12 cellular contexts compared by ENCODE assay signal in genomic region chr9:21060919-21061561, GRCh38. TPM values are rescaled to one million over a fixed set of nuclear protein-coding genes. Genes with fewer than 3 reads are reported as not detected.
DNase-seq lines count a peak whose midpoint lies in the region; ATAC-seq and TF ChIP-seq lines count a peak whose summit lies in the region.
"Had no signal": no experiment of that assay in that cellular context is flagged by ENCODE, and none has a peak within 500 bp of the region (broad histone marks: within the 10 kb centered on the region; RNA-seq: fewer than 3 reads in every experiment).

No MANE protein-coding gene starts in this region.

- no peaks in the 10 kb centered on the region for H3K4me1 ChIP-seq in testis

- H3K36me3 ChIP-seq in testis (ENCODE audit: low read depth, missing control alignments): no peaks in the 10 kb centered on the region

- H3K27ac Mint-ChIP-seq in activated CD4-positive, alpha-beta T cell treated with anti-CD3 and anti-CD28 coated beads, Interleukin-2, amount 10 ng/mL, durations not matched to agents 7 days and 5 days: peak overlapping the region; percentile 19
- peak overlapping the region; percentile 64 for H3K27ac Mint-ChIP-seq in stimulated activated naive CD8-positive, alpha-beta T cell treated with anti-CD3 and anti-CD28 coated beads, Interleukin-15, Interleukin-2, amounts not matched to agents 100 ng/mL and 50 ng/mL, for 24 hours
- H3K27ac Mint-ChIP-seq: mesothelial cell of epicardium had no signal

- CTCF ChIA-PET in activated CD4-positive, alpha-beta T cell treated with anti-CD3 and anti-CD28 coated beads, Interleukin-2, amount 10 ng/mL, durations not matched to agents 7 days and 5 days (lab: Charles Lee): interaction anchor here (0.7 to 1.1 kb wide), 3 partner anchors 17 to 27 kb away, joined by 3 to 4 read pairs (median 4); partner anchors contain the start of gene IFNB1

- TF ChIP-seq CTCF in astrocyte of the spinal cord (IDR thresholded peaks at IDR 0.05; ENCODE audit: low read depth, low read length): no peak
- TF ChIP-seq CTCF in testis (IDR thresholded peaks at IDR 0.05): no peak

- H3K27me3 ChIP-seq in testis: no peaks in the 10 kb centered on the region

- TF ChIP-seq POLR2A in testis (IDR thresholded peaks at IDR 0.05): no peak

- no peaks in the 10 kb centered on the region for H3K36me3 Mint-ChIP-seq in activated CD4-positive, alpha-beta T cell treated with anti-CD3 and anti-CD28 coated beads, Interleukin-2, amount 10 ng/mL, durations not matched to agents 7 days and 5 days (ENCODE audit: low read depth)
- H3K36me3 Mint-ChIP-seq in stimulated activated naive CD8-positive, alpha-beta T cell treated with anti-CD3 and anti-CD28 coated beads, Interleukin-15, Interleukin-2, amounts not matched to agents 100 ng/mL and 50 ng/mL, for 24 hours (ENCODE audit: low read depth): no peaks in the 10 kb centered on the region
- H3K36me3 Mint-ChIP-seq: mesothelial cell of epicardium had no signal

- in situ Hi-C loops in astrocyte of the spinal cord (cut with HindIII; ENCODE audit: low sequenced_read_pairs): no loop called here

- no peak overlapping the region for H3K4me3 ChIP-seq in astrocyte of the spinal cord (ENCODE audit: low read depth, low read length)
- H3K4me3 ChIP-seq in testis: no peak overlapping the region

- POLR2A ChIA-PET in activated CD4-positive, alpha-beta T cell treated with anti-CD3 and anti-CD28 coated beads, Interleukin-2, amount 10 ng/mL, durations not matched to agents 7 days and 5 days (lab: Charles Lee): no interaction called here

- intact Hi-C loops in testis (cut with DNase I; ENCODE audit: low total_unique reads): no loop called here

- 60 to 69% methylated on average over 2 of the region's 2 CpGs for WGBS in testis, 2 donors

- no peak overlapping the region for H3K4me3 Mint-ChIP-seq in activated CD4-positive, alpha-beta T cell treated with anti-CD3 and anti-CD28 coated beads, Interleukin-2, amount 10 ng/mL, durations not matched to agents 7 days and 5 days
- H3K4me3 Mint-ChIP-seq in stimulated activated naive CD8-positive, alpha-beta T cell treated with anti-CD3 and anti-CD28 coated beads, Interleukin-15, Interleukin-2, amounts not matched to agents 100 ng/mL and 50 ng/mL, for 24 hours: no peak overlapping the region
- H3K4me3 Mint-ChIP-seq: mesothelial cell of epicardium had no signal

- H3K9me3 ChIP-seq in testis: no peaks in the 10 kb centered on the region

- no peaks in the 10 kb centered on the region for H3K27me3 Mint-ChIP-seq in activated CD4-positive, alpha-beta T cell treated with anti-CD3 and anti-CD28 coated beads, Interleukin-2, amount 10 ng/mL, durations not matched to agents 7 days and 5 days
- no peaks in the 10 kb centered on the region for H3K27me3 Mint-ChIP-seq in stimulated activated naive CD8-positive, alpha-beta T cell treated with anti-CD3 and anti-CD28 coated beads, Interleukin-15, Interleukin-2, amounts not matched to agents 100 ng/mL and 50 ng/mL, for 24 hours

- peaks cover 22% of the 10 kb centered on the region for H3K4me1 Mint-ChIP-seq in activated CD4-positive, alpha-beta T cell treated with anti-CD3 and anti-CD28 coated beads, Interleukin-2, amount 10 ng/mL, durations not matched to agents 7 days and 5 days
- peaks cover 25% of the 10 kb centered on the region for H3K4me1 Mint-ChIP-seq in stimulated activated naive CD8-positive, alpha-beta T cell treated with anti-CD3 and anti-CD28 coated beads, Interleukin-15, Interleukin-2, amounts not matched to agents 100 ng/mL and 50 ng/mL, for 24 hours (ENCODE audit: low read depth)

- peak; percentile 37 for DNase-seq in activated CD4-positive, alpha-beta T cell treated with anti-CD3 and anti-CD28 coated beads, Interleukin-2, amount 10 ng/mL, durations not matched to agents 7 days and 5 days
- DNase-seq in activated CD4-positive, alpha-beta T cell treated with anti-CD3 and anti-CD28 coated beads for 1 hour: no peak
- DNase-seq in astrocyte of the spinal cord (ENCODE audit: low read depth, low spot score) (peak; percentile 73), SW480 (ENCODE audit: low spot score) (no peak), midbrain (lab: John Stamatoyannopoulos, UW) (no peak), testis (no peak)
- DNase-seq: anterior cingulate cortex had no signal

- H3K27ac ChIP-seq in testis: no peak overlapping the region

- no peaks in the 10 kb centered on the region for H3K9me3 Mint-ChIP-seq in activated CD4-positive, alpha-beta T cell treated with anti-CD3 and anti-CD28 coated beads, Interleukin-2, amount 10 ng/mL, durations not matched to agents 7 days and 5 days
- no peaks in the 10 kb centered on the region for H3K9me3 Mint-ChIP-seq in stimulated activated naive CD8-positive, alpha-beta T cell treated with anti-CD3 and anti-CD28 coated beads, Interleukin-15, Interleukin-2, amounts not matched to agents 100 ng/mL and 50 ng/mL, for 24 hours
- H3K9me3 Mint-ChIP-seq: mesothelial cell of epicardium had no signal

- ATAC-seq in HG03565 (IDR thresholded peaks at IDR 0.05; ENCODE audit: unreplicated experiment): peak; percentile 74
- ATAC-seq: Panc1 had no signal

RNA-seq across cellular contexts. Expression of gene IFNB1, which starts 16.7 kb away (rescaled TPM):
- not detected for total RNA-seq in activated CD4-positive, alpha-beta T cell treated with anti-CD3 and anti-CD28 coated beads, Interleukin-2, amount 10 ng/mL, durations not matched to agents 7 days and 5 days
- total RNA-seq in testis: not detected
- polyA plus RNA-seq in testis (ENCODE audit: insufficient read depth, low read depth, low replicate concordance): not detected
- total RNA-seq: A673, mesothelial cell of epicardium had no signal

RNA-seq across cellular contexts. Expression of gene HACD4, which starts 29.6 kb away (rescaled TPM):
- 10 to 100 TPM; 15.0 to 17.1 TPM for total RNA-seq in activated CD4-positive, alpha-beta T cell treated with anti-CD3 and anti-CD28 coated beads, Interleukin-2, amount 10 ng/mL, durations not matched to agents 7 days and 5 days
- 1 to 10 TPM; 1.9 to 2.8 TPM for total RNA-seq in testis
- 2.0 TPM for polyA plus RNA-seq in testis (ENCODE audit: insufficient read depth, low read depth, low replicate concordance)

Comparison
In these comparisons a context has a peak if more than half of its experiments do, and no peak if none do; other contexts are left out.
1. DNase-seq: peak in activated CD4-positive, alpha-beta T cell treated with anti-CD3 and anti-CD28 coated beads, Interleukin-2, amount 10 ng/mL, durations not matched to agents 7 days and 5 days (single experiment) and astrocyte of the spinal cord (single experiment); none in activated CD4-positive, alpha-beta T cell treated with anti-CD3 and anti-CD28 coated beads for 1 hour (single experiment), SW480 (single experiment), midbrain (single experiment) and testis (single experiment).
2. RNA of gene HACD4, which starts 29.6 kb away (total RNA-seq): 15.0 to 17.1 TPM in activated CD4-positive, alpha-beta T cell treated with anti-CD3 and anti-CD28 coated beads, Interleukin-2, amount 10 ng/mL, durations not matched to agents 7 days and 5 days; 1.9 to 2.8 TPM in testis; every median in the first group is over 4 times any median in the second.